16 cellular contexts compared by ENCODE assay signal in genomic region chr14:26775765-26776577, GRCh38.
A peak's percentile ranks its signal among the peaks of the same experiment; 100 is the strongest.
DNase-seq lines count a peak whose midpoint lies in the region; ATAC-seq and TF ChIP-seq lines count a peak whose summit lies in the region.
"Had no signal": no experiment of that assay in that cellular context is flagged by ENCODE, and none has a peak within 500 bp of the region (broad histone marks: within the 10 kb centered on the region; RNA-seq: fewer than 3 reads in every experiment).

No MANE protein-coding gene starts in this region.

- H3K4me3 ChIP-seq in fibroblast of the aortic adventitia (ENCODE audit: low read depth, low read length): no peak overlapping the region
- H3K4me3 ChIP-seq: ascending aorta, Peyer's patch had no signal

- intact Hi-C loops in sciatic nerve (cut with DNase I): no loop called here

- ATAC-seq in SK-N-SH treated with all-trans-retinoic acid at 6 μM for 48 hours (peak; percentile 26; the same call in 2 of the 3 replicates), sciatic nerve (peak; percentile 72), HG03280 (IDR thresholded peaks at IDR 0.05; ENCODE audit: unreplicated experiment) (no peak), HG02763 (IDR thresholded peaks at IDR 0.05; ENCODE audit: unreplicated experiment) (no peak)
- ATAC-seq: stimulated activated naive CD8-positive, alpha-beta T cell treated with anti-CD3 and anti-CD28 coated beads, Interleukin-15, amount 100 ng/mL, for 72 hours; WTC11 had no signal

- peak; percentile 68 for DNase-seq in HS-5 (ENCODE audit: low read depth)
- DNase-seq in fibroblast of the aortic adventitia (ENCODE audit: low read depth): peak; percentile 79
- DNase-seq in sciatic nerve (ENCODE audit: low spot score): no peak
- DNase-seq in LoVo (ENCODE audit: low spot score): no peak
- DNase-seq in NCI-H82 treated with DMSO at 0.1 percent for 48 hours (lab: John Stamatoyannopoulos, UW; ENCODE audit: unreplicated experiment): no peak
- DNase-seq: activated T-cell treated with anti-CD3 and anti-CD28 coated beads for 4 hours; left cardiac atrium; NCI-H1694 treated with DMSO at 0.1 percent for 48 hours; Peyer's patch; stimulated activated CD4-positive, alpha-beta T cell treated with anti-CD3 and anti-CD28 coated beads, Interleukin-2, amount 100 ng/mL, for 48 hours; stimulated activated naive CD8-positive, alpha-beta T cell treated with anti-CD3 and anti-CD28 coated beads, Interleukin-15, amount 100 ng/mL, for 72 hours had no signal

- TF ChIP-seq CTCF in fibroblast of the aortic adventitia (IDR thresholded peaks at IDR 0.05; ENCODE audit: insufficient read depth, low read length): no peak

TF ChIP-seq in SK-N-SH treated with all-trans-retinoic acid at 6 μM for 48 hours, 23 proteins besides CTCF, POLR2A, EP300 and RAD21:
- TF ChIP-seq TOX (CRISPR knock-in tag; IDR thresholded peaks at IDR 0.05; ENCODE audit: borderline replicate concordance) (no peak), ISL1 (CRISPR knock-in tag; IDR thresholded peaks at IDR 0.05) (peak; percentile 40; the same call in 1 of the 2 replicates)

Comparison
In these comparisons a context has a peak if more than half of its experiments do, and no peak if none do; other contexts are left out.
1. DNase-seq: peak in HS-5 (single experiment) and fibroblast of the aortic adventitia (single experiment); none in sciatic nerve (single experiment), LoVo (single experiment) and NCI-H82 treated with DMSO at 0.1 percent for 48 hours (single experiment).
2. ATAC-seq: peak in SK-N-SH treated with all-trans-retinoic acid at 6 μM for 48 hours (single experiment) and sciatic nerve (single experiment); none in HG03280 (single experiment) and HG02763 (single experiment).